In the genomic region with DNA sequence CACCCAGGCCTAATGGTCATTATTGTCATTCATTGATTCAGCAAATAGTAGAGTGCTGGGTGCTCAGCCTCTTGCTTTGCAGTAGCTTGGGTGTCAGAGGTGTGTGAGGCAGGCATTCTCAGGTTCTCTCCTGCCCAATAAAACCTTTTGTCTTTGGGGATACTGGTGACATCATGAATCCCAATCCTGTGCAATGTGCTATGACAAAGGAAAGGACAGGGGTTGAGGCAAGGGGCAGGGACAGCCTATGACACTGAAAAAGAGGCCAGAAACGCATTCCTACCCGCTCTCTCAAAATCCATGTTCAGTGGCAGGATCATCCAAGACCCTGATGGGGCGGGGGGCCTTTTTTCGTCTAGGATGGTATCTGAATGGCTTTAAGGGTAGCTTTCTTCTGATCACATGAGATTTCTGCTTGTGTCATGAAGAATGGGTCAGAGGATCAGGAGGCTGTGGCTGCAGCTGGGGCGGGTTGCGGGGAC, we compare ENCODE assay signal across 8 cellular contexts. TPM values are rescaled to one million over a fixed set of nuclear protein-coding genes. Genes with fewer than 3 reads are reported as not detected.
DNase-seq lines count a peak whose midpoint lies in the region; ATAC-seq and TF ChIP-seq lines count a peak whose summit lies in the region.

No MANE protein-coding gene starts in this region.

- H3K9me3 Mint-ChIP-seq in CD14-positive monocyte (no peaks in the 10 kb centered on the region), nephron (no peaks in the 10 kb centered on the region)

- H3K4me1 ChIP-seq in colonic mucosa = peaks cover 7% of the 10 kb centered on the region

- no peaks in the 10 kb centered on the region for H3K9me3 ChIP-seq in colonic mucosa

- intact Hi-C loops in CD14-positive monocyte (cut with micrococcal nuclease) = loop anchor here (5.0 kb wide), 4 partner anchors 48 to 427 kb away; partner anchors contain the start of genes HAUS3 (in 2 of the 2), POLN (in 2 of the 2), CFAP99 (in 1 of the 2) and GRK4 (in 1 of the 2)
- intact Hi-C loops in colonic mucosa (cut with DNase I) = no loop called here

- no peaks in the 10 kb centered on the region for H3K27me3 ChIP-seq in colonic mucosa

- ATAC-seq in HG03280 (IDR thresholded peaks at IDR 0.05; ENCODE audit: unreplicated experiment) = no peak

- peaks cover 1 to 2% (median 1%) of the 10 kb centered on the region in 3 donors for H3K27me3 Mint-ChIP-seq in CD14-positive monocyte (ENCODE audit: low read depth in 3 of 3)
- no peaks in the 10 kb centered on the region for H3K27me3 Mint-ChIP-seq in nephron (ENCODE audit: low read depth)

- H3K27ac Mint-ChIP-seq in CD14-positive monocyte (peak overlapping the region; percentile 90 to 98 (median 96)), nephron (peak overlapping the region; percentile 95 to 99 (median 96))

- H3K4me3 Mint-ChIP-seq in CD14-positive monocyte = peak overlapping the region; percentile 90 to 95
- peak overlapping the region; percentile 98 to 99 (median 98) for H3K4me3 Mint-ChIP-seq in nephron

- no peaks in the 10 kb centered on the region for H3K36me3 ChIP-seq in colonic mucosa

- H3K4me1 Mint-ChIP-seq in CD14-positive monocyte (peaks cover 23% of the 10 kb centered on the region), nephron (peaks cover 5% of the 10 kb centered on the region)

- peaks cover 2 to 4% of the 10 kb centered on the region in 2 donors for H3K36me3 Mint-ChIP-seq in CD14-positive monocyte
- H3K36me3 Mint-ChIP-seq in nephron (ENCODE audit: low read depth) = peaks cover 5% of the 10 kb centered on the region

- H3K27ac ChIP-seq in colonic mucosa = peak overlapping the region; percentile 75

- no peak for DNase-seq in CD14-positive monocyte (ENCODE audit: low spot score)
- peak; percentile 6 for DNase-seq in M059J (ENCODE audit: low read depth)
- no peak for DNase-seq in colonic mucosa
- no peak for DNase-seq in NCI-H1092 treated with DMSO at 0.1 percent for 48 hours (lab: John Stamatoyannopoulos, UW)
- no peak for DNase-seq in H4 (ENCODE audit: low spot score)
- DNase-seq in T-helper 9 cell = no peak

- TF ChIP-seq CTCF in CD14-positive monocyte (IDR thresholded peaks at IDR 0.05) = no peak
- TF ChIP-seq CTCF in colonic mucosa (IDR thresholded peaks at IDR 0.05) = no peak
- TF ChIP-seq CTCF in nephron (IDR thresholded peaks at IDR 0.05; ENCODE audit: unreplicated experiment in 3 of 3) = no peak

- H3K9ac ChIP-seq in colonic mucosa (ENCODE audit: low read depth in 2 of 2, low read length in 2 of 2) = peak overlapping the region; percentile 94 to 95

- peak overlapping the region; percentile 46 for H3K4me3 ChIP-seq in colonic mucosa

RNA-seq across cellular contexts. Expression of gene FAM193A, which starts 1.5 kb away (rescaled TPM):
- polyA plus RNA-seq in CD14-positive monocyte = under 1 TPM; 0.66 to 0.82 TPM
- 8.2 and 12.7 TPM in 2 replicates for total RNA-seq in M059J (2014; rRNA removed; shearing (Covaris generic))
- 10 to 100 TPM; 18.0 to 25.8 TPM for total RNA-seq in colonic mucosa
- 8.9 and 9.6 TPM in 2 replicates for total RNA-seq in H4 (2014; rRNA removed; shearing (Covaris generic))
